10 cellular contexts compared by ENCODE assay signal in the genomic region with DNA sequence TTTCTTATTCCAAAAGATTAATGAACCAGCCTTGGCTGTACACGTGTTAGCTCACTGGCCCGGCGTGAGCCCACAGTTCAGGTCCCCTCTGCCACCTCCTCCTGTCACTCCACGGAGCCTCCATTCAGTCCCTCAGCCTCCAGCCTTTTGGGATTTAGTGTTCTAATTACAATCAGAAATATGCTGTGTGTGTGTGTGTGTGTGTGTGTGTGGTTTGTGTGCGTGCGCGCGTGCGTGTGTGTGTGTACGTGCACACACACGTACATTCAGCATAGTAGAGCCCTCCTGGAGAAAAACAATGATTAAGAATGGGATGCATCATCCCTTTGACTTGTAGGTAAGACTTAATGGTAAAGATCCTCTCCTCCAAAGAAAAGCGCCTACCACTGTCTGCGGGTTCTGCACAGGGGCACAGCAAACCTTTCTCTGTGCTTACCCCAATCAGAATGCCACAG. TPM values are rescaled to one million over a fixed set of nuclear protein-coding genes. Genes with fewer than 3 reads are reported as not detected.
DNase-seq lines count a peak whose midpoint lies in the region; ATAC-seq and TF ChIP-seq lines count a peak whose summit lies in the region.
"Had no signal": no experiment of that assay in that cellular context is flagged by ENCODE, and none has a peak within 500 bp of the region (broad histone marks: within the 10 kb centered on the region; RNA-seq: fewer than 3 reads in every experiment).

No MANE protein-coding gene starts in this region.

- 81 to 85% (median 82%) methylated on average over 13 of the region's 13 CpGs for WGBS in heart left ventricle, 4 donors
- WGBS in mammary epithelial cell (ENCODE audit: low coverage, missing lambda C conversion rate) = under 1% methylated on average over 13 of the region's 13 CpGs
- WGBS in mesenchymal stem cell = 86% methylated on average over 10 of the region's 13 CpGs
- whole genome bisulfite sequencing in urinary bladder = 74% methylated on average over 13 of the region's 13 CpGs

- H3K4me2 ChIP-seq in mammary epithelial cell (ENCODE audit: insufficient read depth, low read depth, low read length) (peak overlapping the region; percentile 88), mesenchymal stem cell (ENCODE audit: low read length, poor library complexity, severe bottlenecking) (peak overlapping the region; percentile 97)

- H4K91ac ChIP-seq in mesenchymal stem cell (ENCODE audit: low read length) = no peak overlapping the region

- H3K18ac ChIP-seq in mesenchymal stem cell (ENCODE audit: low read depth in 1 of 2, low read length in 2 of 2) = no peak overlapping the region

- H2AK5ac ChIP-seq in mesenchymal stem cell (ENCODE audit: low read length, severe bottlenecking) = no peak overlapping the region

- no peak overlapping the region for H2BK12ac ChIP-seq in mesenchymal stem cell (ENCODE audit: low read length in 2 of 2)

- no peak overlapping the region for H2BK120ac ChIP-seq in mesenchymal stem cell (ENCODE audit: low read depth, low read length)

- no peak overlapping the region for H4K8ac ChIP-seq in mesenchymal stem cell (ENCODE audit: low read length)

- no peak overlapping the region for H3K27ac ChIP-seq in heart left ventricle
- H3K27ac ChIP-seq in mammary epithelial cell (ENCODE audit: insufficient read depth, low read depth, low read length) = peak overlapping the region; percentile 77
- H3K27ac ChIP-seq in mesenchymal stem cell (ENCODE audit: low read length, poor library complexity, severe bottlenecking) = no peak overlapping the region
- H3K27ac ChIP-seq in urinary bladder (ENCODE audit: low read depth) = no peak overlapping the region

- H4K20me1 ChIP-seq in mammary epithelial cell (ENCODE audit: insufficient read depth, low read length) = no peaks in the 10 kb centered on the region

- no peak for TF ChIP-seq CTCF in heart left ventricle (IDR thresholded peaks at IDR 0.05)
- no peak for TF ChIP-seq CTCF in mammary epithelial cell (conservative IDR thresholded peaks at IDR 0.05 in 1 of 2, IDR thresholded peaks at IDR 0.05 in 1 of 2; ENCODE audit: extremely low read depth in 1 of 2, insufficient read depth in 1 of 2, low read depth in 1 of 2, low read length in 2 of 2)

- H2BK5ac ChIP-seq in mesenchymal stem cell (ENCODE audit: low read depth, low read length, poor library complexity, severe bottlenecking) = no peak overlapping the region

- no peak overlapping the region for H3K14ac ChIP-seq in mesenchymal stem cell (ENCODE audit: low read length in 2 of 2)

- H3K4ac ChIP-seq in mesenchymal stem cell (ENCODE audit: low read depth in 1 of 2, low read length in 2 of 2) = no peak overlapping the region

- peaks cover 5% of the 10 kb centered on the region for H3K79me1 ChIP-seq in mesenchymal stem cell (replicated peaks; ENCODE audit: low read length, poor library complexity, severe bottlenecking)

- no peak for ATAC-seq in heart left ventricle
- ATAC-seq in GM21619 (IDR thresholded peaks at IDR 0.05; ENCODE audit: unreplicated experiment) = no peak
- ATAC-seq in HG03095 (IDR thresholded peaks at IDR 0.05; ENCODE audit: unreplicated experiment) = no peak

- intact Hi-C loops in cardiac septum (cut with DNase I) (no loop called here), heart left ventricle (cut with DNase I) (no loop called here), mammary epithelial cell (cut with micrococcal nuclease) (loop anchor here (2.0 kb wide), 1 partner anchor 48 kb away; no protein-coding TSS in a partner anchor)

- no peak overlapping the region for H3K23ac ChIP-seq in mesenchymal stem cell (ENCODE audit: low read length in 2 of 2)

- H3K4me3 ChIP-seq in heart left ventricle (peak overlapping the region in 6 of 12 donors; percentile 44 to 56 (median 51)), mammary epithelial cell (replicated peaks in 1 of 3; ENCODE audit: insufficient read depth in 1 of 3, low read depth in 2 of 3, low read length in 3 of 3) (peak overlapping the region; percentile 73 to 83 (median 81)), mesenchymal stem cell (ENCODE audit: insufficient read depth in 1 of 2, low read depth in 1 of 2, low read length in 2 of 2) (peak overlapping the region; percentile 61 to 89), urinary bladder (ENCODE audit: low read depth, low read length) (peak overlapping the region; percentile 42)

- H2BK15ac ChIP-seq in mesenchymal stem cell (ENCODE audit: low read depth, poor library complexity, severe bottlenecking) = no peak overlapping the region

- DNase-seq in cardiac septum (ENCODE audit: low spot score) = peak; percentile 24
- DNase-seq in heart left ventricle = no peak
- DNase-seq in mammary epithelial cell = no peak
- DNase-seq in mesenchymal stem cell = no peak
- DNase-seq in MV-4-11 (lab: John Stamatoyannopoulos, UW) = no peak
- DNase-seq: CD8-positive, alpha-beta memory T cell; MM.1S had no signal

- H3K79me2 ChIP-seq in mammary epithelial cell (ENCODE audit: insufficient read depth, low read length) = peaks cover 62% of the 10 kb centered on the region

- peak overlapping the region; percentile 81 for H3K9ac ChIP-seq in mammary epithelial cell (ENCODE audit: insufficient read depth, low read length)
- H3K9ac ChIP-seq in mesenchymal stem cell (ENCODE audit: low read length) = peak overlapping the region; percentile 93

- peaks cover 0 to 48% (median 16%) of the 10 kb centered on the region in 9 donors for H3K27me3 ChIP-seq in heart left ventricle
- no peaks in the 10 kb centered on the region for H3K27me3 ChIP-seq in mammary epithelial cell (ENCODE audit: insufficient read depth, low read length)
- H3K27me3 ChIP-seq in mesenchymal stem cell (ENCODE audit: control insufficient read depth in 1 of 2, insufficient read depth in 1 of 2, low read length in 2 of 2) = no peaks in the 10 kb centered on the region

- CTCF ChIA-PET in mammary epithelial cell (lab: Charles Lee; ENCODE audit: low non-redundant PET) = no interaction called here

- no peak for TF ChIP-seq POLR2A in heart left ventricle (IDR thresholded peaks at IDR 0.05)

- in situ Hi-C loops in mammary epithelial cell (cut with MboI; ENCODE audit: low sequenced_read_pairs in 2 of 2) = loop anchor here in 1 of 2 donors (10.0 to 25.0 kb wide), 2 partner anchors 46 to 219 kb away; a partner anchor contains a TSS

- dilution Hi-C loops in mammary epithelial cell (cut with HindIII; ENCODE audit: low sequenced_read_pairs) = no loop called here

- H3K36me3 ChIP-seq in heart left ventricle (no peaks in the 10 kb centered on the region), mammary epithelial cell (ENCODE audit: insufficient read depth, low read length) (no peaks in the 10 kb centered on the region), mesenchymal stem cell (ENCODE audit: control insufficient read depth in 1 of 2, insufficient read depth in 2 of 2, low read depth in 1 of 2, low read length in 2 of 2) (peaks cover 0 to 10% of the 10 kb centered on the region in 2 experiments), urinary bladder (ENCODE audit: insufficient read depth) (no peaks in the 10 kb centered on the region)

- H3K4me1 ChIP-seq in heart left ventricle (peaks cover 0 to 16% (median 10%) of the 10 kb centered on the region in 12 donors), mammary epithelial cell (ENCODE audit: insufficient read depth, low read length) (peaks cover 61% of the 10 kb centered on the region), mesenchymal stem cell (ENCODE audit: control insufficient read depth, insufficient read depth, low read depth, low read length) (peaks cover 30% of the 10 kb centered on the region), urinary bladder (ENCODE audit: insufficient read depth) (no peaks in the 10 kb centered on the region)

- H2AFZ ChIP-seq in mammary epithelial cell (ENCODE audit: low read depth, low read length) (peak overlapping the region; percentile 88), mesenchymal stem cell (ENCODE audit: low read depth, low read length) (no peak overlapping the region)

- H3K9me3 ChIP-seq in heart left ventricle (no peaks in the 10 kb centered on the region), mammary epithelial cell (replicated peaks; ENCODE audit: insufficient read depth, low read length) (no peaks in the 10 kb centered on the region), mesenchymal stem cell (ENCODE audit: control insufficient read depth, low read length) (no peaks in the 10 kb centered on the region)

- no TSS peak for BruUV-seq in mammary epithelial cell (replicated peaks; lab: Mats Ljungman, UMichigan)

RNA-seq across cellular contexts. Expression of a gene that starts 0.8 kb away (rescaled TPM):
- 0.11 TPM for total RNA-seq in cardiac septum
- 1 to 10 TPM in 2 of 9 donors, under 1 TPM in 4, not detected in 3; 0.12 to 5.2 (median 0.25) TPM for total RNA-seq in heart left ventricle
- 1 to 10 TPM in 1 of 2 donors, under 1 TPM in 1; 0.04 to 1.5 TPM for polyA plus RNA-seq in heart left ventricle
- total RNA-seq in mammary epithelial cell = 100 to 1,000 TPM; 174 to 202 TPM
- polyA plus RNA-seq in mammary epithelial cell = 220 TPM
- 162 TPM for polyA minus RNA-seq in mammary epithelial cell
- polyA plus RNA-seq in mesenchymal stem cell (2013, experiment 1 of 2) = 4.9 TPM
- 4.9 TPM for polyA plus RNA-seq in mesenchymal stem cell (2013, experiment 2 of 2)
- total RNA-seq in urinary bladder = 5.8 TPM
- 14.9 TPM for polyA plus RNA-seq in urinary bladder
- total RNA-seq: CD8-positive, alpha-beta memory T cell had no signal

Comparison
In these comparisons a context has a peak if more than half of its experiments do, and no peak if none do; other contexts are left out.
1. RNA of a gene that starts 0.8 kb away (total RNA-seq): 174 to 202 TPM in mammary epithelial cell; 5.8 TPM in urinary bladder (single experiment), 0.12 to 5.2 TPM in heart left ventricle and 0.11 TPM in cardiac septum (single experiment); every median in the first group is over 10 times any median in the second.